24 cellular contexts compared by ENCODE assay signal in genomic region chr3:192339214-192339613, GRCh38.
"Had no signal": no experiment of that assay in that cellular context is flagged by ENCODE, and none has a peak within 500 bp of the region (broad histone marks: within the 10 kb centered on the region; RNA-seq: fewer than 3 reads in every experiment).

No MANE protein-coding gene starts in this region.

- DNase-seq: activated CD4-positive, alpha-beta T cell treated with anti-CD3 and anti-CD28 coated beads, Interleukin-2, amount 50 U/mL, for 4 hours; activated CD8-positive, alpha-beta memory T cell treated with anti-CD3 and anti-CD28 coated beads for 24 hours; activated CD8-positive, alpha-beta memory T cell treated with anti-CD3 and anti-CD28 coated beads, Interleukin-2, amount 50 U/mL, for 4 hours; activated naive CD4-positive, alpha-beta T cell; activated T-cell treated with anti-CD3 and anti-CD28 coated beads, Interleukin-2, amount 50 U/mL, for 24 hours; adrenal gland; brain microvascular endothelial cell; effector memory CD4-positive, alpha-beta T cell; foreskin melanocyte; islet precursor cell; left colon; lower lobe of right lung; naive thymus-derived CD4-positive, alpha-beta T cell; posterior cingulate gyrus; right lobe of liver; stimulated activated CD4-positive, alpha-beta T cell treated with anti-CD3 and anti-CD28 coated beads, Interleukin-1b, Interleukin-23, amount 100 ng/mL, for 48 hours; stimulated activated naive CD8-positive, alpha-beta T cell treated with anti-CD3 and anti-CD28 coated beads, Interleukin-15, amount 100 ng/mL, for 72 hours; tibial artery had no signal

- H3K36me3 ChIP-seq: adrenal gland, ascending aorta, brain microvascular endothelial cell, lower lobe of right lung, right lobe of liver, tibial artery had no signal

- H3K9me3 Mint-ChIP-seq: activated T-cell treated with anti-CD3 and anti-CD28 coated beads, Interleukin-2, amount 50 U/mL, for 24 hours; activated T-helper 2 cell treated with anti-CD3 and anti-CD28 coated beads, Interferon-gamma antibody, Interleukin-2, Interleukin-4, amounts not matched to agents 10 μg/mL and 5 μg/mL and 100 μg/mL, durations not matched to agents 14 hours and 24 hours and 36 hours; neural crest cell; stimulated activated naive CD8-positive, alpha-beta T cell treated with anti-CD3 and anti-CD28 coated beads, Interleukin-15, amount 100 ng/mL, for 72 hours had no signal

- H3K9me3 ChIP-seq: adrenal gland, ascending aorta, lower lobe of right lung, right lobe of liver, tibial artery had no signal

- H3K27me3 ChIP-seq: adrenal gland, ascending aorta, brain microvascular endothelial cell, right lobe of liver, tibial artery had no signal

- H3K36me3 Mint-ChIP-seq: activated naive CD8-positive, alpha-beta T cell; naive thymus-derived CD4-positive, alpha-beta T cell had no signal

- H3K27me3 Mint-ChIP-seq: activated T-cell treated with anti-CD3 and anti-CD28 coated beads, Interleukin-2, amount 50 U/mL, for 24 hours; stimulated activated naive CD8-positive, alpha-beta T cell treated with anti-CD3 and anti-CD28 coated beads, Interleukin-15, amount 100 ng/mL, for 72 hours had no signal

- ATAC-seq: esophagus mucosa; left colon; lower lobe of right lung; naive thymus-derived CD4-positive, alpha-beta T cell; right lobe of liver; stimulated activated naive CD8-positive, alpha-beta T cell treated with anti-CD3 and anti-CD28 coated beads, Interleukin-15, amount 100 ng/mL, for 72 hours had no signal

- H3K4me3 ChIP-seq: adrenal gland, ascending aorta, lower lobe of right lung, right lobe of liver, skin epidermis, tibial artery had no signal

- H3K4me1 ChIP-seq: adrenal gland, ascending aorta, lower lobe of right lung, right lobe of liver, tibial artery had no signal

- H3K27ac ChIP-seq: adrenal gland, ascending aorta, brain microvascular endothelial cell, lower lobe of right lung, right lobe of liver, skin epidermis, tibial artery had no signal

- H3K27ac Mint-ChIP-seq: activated naive CD8-positive, alpha-beta T cell; activated T-cell treated with anti-CD3 and anti-CD28 coated beads, Interleukin-2, amount 50 U/mL, for 24 hours; activated T-helper 2 cell treated with anti-CD3 and anti-CD28 coated beads, Interferon-gamma antibody, Interleukin-2, Interleukin-4, amounts not matched to agents 10 μg/mL and 5 μg/mL and 100 μg/mL, durations not matched to agents 14 hours and 24 hours and 36 hours; naive thymus-derived CD4-positive, alpha-beta T cell; stimulated activated naive CD8-positive, alpha-beta T cell treated with anti-CD3 and anti-CD28 coated beads, Interleukin-15, amount 100 ng/mL, for 72 hours had no signal

- H3K4me3 Mint-ChIP-seq: activated naive CD8-positive, alpha-beta T cell; activated T-cell treated with anti-CD3 and anti-CD28 coated beads, Interleukin-2, amount 50 U/mL, for 24 hours; naive thymus-derived CD4-positive, alpha-beta T cell; neural crest cell; stimulated activated naive CD8-positive, alpha-beta T cell treated with anti-CD3 and anti-CD28 coated beads, Interleukin-15, amount 100 ng/mL, for 72 hours had no signal

- H3K4me1 Mint-ChIP-seq: neural crest cell; stimulated activated naive CD8-positive, alpha-beta T cell treated with anti-CD3 and anti-CD28 coated beads, Interleukin-15, amount 100 ng/mL, for 72 hours had no signal
